Comparison of ENCODE assay signal across 18 cellular contexts in genomic region chr4:169640261-169640880, GRCh38. TPM values are rescaled to one million over a fixed set of nuclear protein-coding genes. Genes with fewer than 3 reads are reported as not detected.
DNase-seq lines count a peak whose midpoint lies in the region; ATAC-seq and TF ChIP-seq lines count a peak whose summit lies in the region.
"Had no signal": no experiment of that assay in that cellular context is flagged by ENCODE, and none has a peak within 500 bp of the region (broad histone marks: within the 10 kb centered on the region; RNA-seq: fewer than 3 reads in every experiment).

No MANE protein-coding gene starts in this region.

- H3F3A ChIP-seq in smooth muscle cell (ENCODE audit: low read depth), result no peaks in the 10 kb centered on the region

- peaks cover 2 to 18% of the 10 kb centered on the region in 2 donors for H3K36me3 Mint-ChIP-seq in activated T-cell treated with anti-CD3 and anti-CD28 coated beads, Interleukin-2, amount 50 U/mL, for 72 hours (ENCODE audit: insufficient read depth in 2 of 2)
- H3K36me3 Mint-ChIP-seq in activated CD4-positive, alpha-beta T cell treated with anti-CD3 and anti-CD28 coated beads, Interleukin-2, amount 10 ng/mL, durations not matched to agents 24 days and 14 days (ENCODE audit: low read depth), result peaks cover 39% of the 10 kb centered on the region

- no peak overlapping the region for H3K4me3 Mint-ChIP-seq in activated T-cell treated with anti-CD3 and anti-CD28 coated beads, Interleukin-2, amount 50 U/mL, for 72 hours
- no peak overlapping the region for H3K4me3 Mint-ChIP-seq in activated CD4-positive, alpha-beta T cell treated with anti-CD3 and anti-CD28 coated beads, Interleukin-2, amount 10 ng/mL, durations not matched to agents 24 days and 14 days
- H3K4me3 Mint-ChIP-seq: activated naive CD4-positive, alpha-beta T cell treated with anti-CD3 and anti-CD28 coated beads, Interleukin-2, amount 50 U/mL, for 24 hours; central memory CD8-positive, alpha-beta T cell; natural killer cell treated with Interleukin-12 subunit alpha and Interleukin-12 subunit beta and Interleukin-15 and Interleukin-18, amount 100 ng/mL, for 72 hours had no signal

- peak overlapping the region; percentile 40 for H3K27ac ChIP-seq in smooth muscle cell (ENCODE audit: low read depth)

- intact Hi-C loops in activated CD4-positive, alpha-beta T cell treated with anti-CD3 and anti-CD28 coated beads, Interleukin-2, amount 10 ng/mL, durations not matched to agents 24 days and 14 days (cut with micrococcal nuclease), result no loop called here

- H3K27me3 Mint-ChIP-seq in activated T-cell treated with anti-CD3 and anti-CD28 coated beads, Interleukin-2, amount 50 U/mL, for 72 hours (ENCODE audit: low read depth), result no peaks in the 10 kb centered on the region
- no peaks in the 10 kb centered on the region for H3K27me3 Mint-ChIP-seq in activated CD4-positive, alpha-beta T cell treated with anti-CD3 and anti-CD28 coated beads, Interleukin-2, amount 10 ng/mL, durations not matched to agents 24 days and 14 days
- H3K27me3 Mint-ChIP-seq: activated naive CD4-positive, alpha-beta T cell treated with anti-CD3 and anti-CD28 coated beads, Interleukin-2, amount 50 U/mL, for 24 hours; central memory CD8-positive, alpha-beta T cell; natural killer cell treated with Interleukin-12 subunit alpha and Interleukin-12 subunit beta and Interleukin-15 and Interleukin-18, amount 100 ng/mL, for 72 hours had no signal

- peaks cover 31% of the 10 kb centered on the region for H3K79me2 ChIP-seq in smooth muscle cell (ENCODE audit: low read depth)

- H3K36me3 ChIP-seq in smooth muscle cell (ENCODE audit: low read depth), result peaks cover 10% of the 10 kb centered on the region
- H3K36me3 ChIP-seq: MG63 had no signal

- H3K9me3 ChIP-seq in smooth muscle cell (replicated peaks; ENCODE audit: low read depth), result no peaks in the 10 kb centered on the region
- H3K9me3 ChIP-seq: HAP-1, MG63 had no signal

- H4K20me1 ChIP-seq in smooth muscle cell (ENCODE audit: low read depth), result no peaks in the 10 kb centered on the region

- H3K4me1 Mint-ChIP-seq in activated T-cell treated with anti-CD3 and anti-CD28 coated beads, Interleukin-2, amount 50 U/mL, for 72 hours (ENCODE audit: low read depth), result no peaks in the 10 kb centered on the region
- peaks cover 1% of the 10 kb centered on the region for H3K4me1 Mint-ChIP-seq in activated CD4-positive, alpha-beta T cell treated with anti-CD3 and anti-CD28 coated beads, Interleukin-2, amount 10 ng/mL, durations not matched to agents 24 days and 14 days

- H3K9ac ChIP-seq in smooth muscle cell (ENCODE audit: low read depth), result no peak overlapping the region

- H2AFZ ChIP-seq in smooth muscle cell (ENCODE audit: low read depth), result no peak overlapping the region

- H3K27me3 ChIP-seq in smooth muscle cell (ENCODE audit: low read depth), result no peaks in the 10 kb centered on the region
- H3K27me3 ChIP-seq: MG63 had no signal

- no peak for TF ChIP-seq CTCF in smooth muscle cell (IDR thresholded peaks at IDR 0.05; ENCODE audit: borderline replicate concordance, insufficient read depth, poor library complexity, severe bottlenecking)

- H3K27ac Mint-ChIP-seq in activated T-cell treated with anti-CD3 and anti-CD28 coated beads, Interleukin-2, amount 50 U/mL, for 72 hours, result peak overlapping the region; percentile 60
- H3K27ac Mint-ChIP-seq in activated CD4-positive, alpha-beta T cell treated with anti-CD3 and anti-CD28 coated beads, Interleukin-2, amount 10 ng/mL, durations not matched to agents 24 days and 14 days, result no peak overlapping the region
- H3K27ac Mint-ChIP-seq: activated naive CD4-positive, alpha-beta T cell treated with anti-CD3 and anti-CD28 coated beads, Interleukin-2, amount 50 U/mL, for 24 hours; natural killer cell treated with Interleukin-12 subunit alpha and Interleukin-12 subunit beta and Interleukin-15 and Interleukin-18, amount 100 ng/mL, for 72 hours had no signal

- H3K4me3 ChIP-seq in smooth muscle cell, result no peak overlapping the region
- H3K4me3 ChIP-seq: HAP-1, MG63 had no signal

- no peaks in the 10 kb centered on the region for H3K9me3 Mint-ChIP-seq in activated T-cell treated with anti-CD3 and anti-CD28 coated beads, Interleukin-2, amount 50 U/mL, for 72 hours
- H3K9me3 Mint-ChIP-seq in activated CD4-positive, alpha-beta T cell treated with anti-CD3 and anti-CD28 coated beads, Interleukin-2, amount 10 ng/mL, durations not matched to agents 24 days and 14 days, result no peaks in the 10 kb centered on the region
- H3K9me3 Mint-ChIP-seq: activated naive CD4-positive, alpha-beta T cell treated with anti-CD3 and anti-CD28 coated beads, Interleukin-2, amount 50 U/mL, for 24 hours; central memory CD8-positive, alpha-beta T cell; natural killer cell treated with Interleukin-12 subunit alpha and Interleukin-12 subunit beta and Interleukin-15 and Interleukin-18, amount 100 ng/mL, for 72 hours had no signal

- no peak overlapping the region for H3K4me2 ChIP-seq in smooth muscle cell

- no peak for ATAC-seq in activated T-cell treated with anti-CD3 and anti-CD28 coated beads, Interleukin-2, amount 50 U/mL, for 72 hours (replicated peaks in 1 of 2)
- ATAC-seq: natural killer cell treated with Interleukin-12 subunit alpha and Interleukin-12 subunit beta and Interleukin-15 and Interleukin-18, amount 100 ng/mL, for 72 hours; stimulated activated naive CD8-positive, alpha-beta T cell treated with anti-CD3 and anti-CD28 coated beads, Interleukin-15, Interleukin-2, amounts not matched to agents 100 U/mL and 50 U/mL, for 24 hours had no signal

- DNase-seq in activated T-cell treated with anti-CD3 and anti-CD28 coated beads, Interleukin-2, amount 50 U/mL, for 72 hours, result no peak
- DNase-seq in activated T-cell treated with anti-CD3 and anti-CD28 coated beads for 4 hours, result no peak
- peak; percentile 47 for DNase-seq in amniotic epithelial cell (ENCODE audit: low read depth)
- DNase-seq in fibroblast of the conjunctiva (ENCODE audit: low read depth), result peak; percentile 54
- no peak for DNase-seq in smooth muscle cell (lab: John Stamatoyannopoulos, UW; ENCODE audit: unreplicated experiment)
- no peak for DNase-seq in RPMI8226
- DNase-seq in NCI-H2171 (lab: John Stamatoyannopoulos, UW), result no peak
- DNase-seq in activated CD4-positive, alpha-beta T cell treated with anti-CD3 and anti-CD28 coated beads, Interleukin-2, amount 10 ng/mL, durations not matched to agents 24 days and 14 days, result no peak
- DNase-seq: activated CD4-positive, alpha-beta T cell treated with anti-CD3 and anti-CD28 coated beads, Interleukin-2, amount 50 U/mL, for 1 hour; MG63; NCI-H1694 treated with DMSO at 0.1 percent for 48 hours; NCI-H510A treated with DMSO at 0.1 percent for 48 hours; stimulated activated CD4-positive, alpha-beta T cell treated with anti-CD3 and anti-CD28 coated beads, Interleukin-15, amount 100 ng/mL, for 24 hours; stimulated activated naive CD8-positive, alpha-beta T cell treated with anti-CD3 and anti-CD28 coated beads, Interleukin-15, Interleukin-2, amounts not matched to agents 100 U/mL and 50 U/mL, for 24 hours had no signal

- H3K4me1 ChIP-seq in smooth muscle cell (ENCODE audit: low read depth), result no peaks in the 10 kb centered on the region

RNA-seq across cellular contexts. Expression of gene CLCN3, which starts 20.0 kb away (rescaled TPM):
- 10 to 100 TPM; 28.7 to 31.1 TPM for total RNA-seq in activated T-cell treated with anti-CD3 and anti-CD28 coated beads, Interleukin-2, amount 50 U/mL, for 72 hours
- 40.5 and 41.2 TPM in 2 replicates for total RNA-seq in smooth muscle cell
- 13.7 and 15.1 TPM in 2 replicates for polyA plus RNA-seq in smooth muscle cell
- total RNA-seq in activated CD4-positive, alpha-beta T cell treated with anti-CD3 and anti-CD28 coated beads, Interleukin-2, amount 10 ng/mL, durations not matched to agents 24 days and 14 days, result 26.6 and 28.1 TPM in 2 replicates

RNA-seq across cellular contexts. Expression of gene NEK1, which starts 28.0 kb away (rescaled TPM):
- total RNA-seq in activated T-cell treated with anti-CD3 and anti-CD28 coated beads, Interleukin-2, amount 50 U/mL, for 72 hours, result 10 to 100 TPM; 15.1 to 15.7 TPM
- 11.8 and 16.5 TPM in 2 replicates for total RNA-seq in smooth muscle cell
- polyA plus RNA-seq in smooth muscle cell, result 9.4 and 10.5 TPM in 2 replicates
- 8.6 and 11.1 TPM in 2 replicates for total RNA-seq in activated CD4-positive, alpha-beta T cell treated with anti-CD3 and anti-CD28 coated beads, Interleukin-2, amount 10 ng/mL, durations not matched to agents 24 days and 14 days

Comparison
In these comparisons a context has a peak if more than half of its experiments do, and no peak if none do; other contexts are left out.
1. DNase-seq: peak in amniotic epithelial cell (single experiment) and fibroblast of the conjunctiva (single experiment); none in activated T-cell treated with anti-CD3 and anti-CD28 coated beads, Interleukin-2, amount 50 U/mL, for 72 hours (0 of 2), activated T-cell treated with anti-CD3 and anti-CD28 coated beads for 4 hours (single experiment), smooth muscle cell (single experiment), RPMI8226 (single experiment), NCI-H2171 (single experiment) and activated CD4-positive, alpha-beta T cell treated with anti-CD3 and anti-CD28 coated beads, Interleukin-2, amount 10 ng/mL, durations not matched to agents 24 days and 14 days (single experiment).